In genomic region chr9:132957805-132958204, GRCh38 we compare ENCODE assay signal across 27 cellular contexts. TPM values are rescaled to one million over a fixed set of nuclear protein-coding genes. Genes with fewer than 3 reads are reported as not detected.
"Had no signal": no experiment of that assay in that cellular context is flagged by ENCODE, and none has a peak within 500 bp of the region (broad histone marks: within the 10 kb centered on the region; RNA-seq: fewer than 3 reads in every experiment).

No MANE protein-coding gene starts in this region.

- ATAC-seq: left ventricle myocardium superior; lower lobe of right lung; naive thymus-derived CD8-positive, alpha-beta T cell; stimulated activated effector memory CD8-positive, alpha-beta T cell treated with anti-CD3 and anti-CD28 coated beads, Interleukin-12 subunit alpha, Interleukin-12 subunit beta, amount 100 ng/mL, for 72 hours had no signal

- H3K4me3 ChIP-seq: esophagus muscularis mucosa, lower lobe of right lung, prostate gland, right atrium auricular region, sigmoid colon, stomach, thyroid gland, vagina had no signal

- DNase-seq: effector CD8-positive, alpha-beta T cell; endodermal cell; foreskin melanocyte; left ventricle myocardium superior; lower lobe of right lung; naive thymus-derived CD8-positive, alpha-beta T cell; nephron progenitor cell; nucleus accumbens; sigmoid colon; stimulated activated CD4-positive, alpha-beta T cell treated with anti-CD3 and anti-CD28 coated beads, Interleukin-2, amount 100 ng/mL, for 24 hours; stimulated activated CD4-positive, alpha-beta T cell treated with anti-CD3 and anti-CD28 coated beads, Interleukin-4, amount 100 ng/mL, for 24 hours; stimulated activated naive CD4-positive, alpha-beta T cell treated with Interleukin-2 at 50 U/mL for 16 hours; stomach; thyroid gland; trophoblast cell had no signal

- H3K36me3 ChIP-seq: esophagus muscularis mucosa, lower lobe of right lung, prostate gland, right atrium auricular region, sigmoid colon, stomach, thyroid gland, vagina had no signal

- FAIRE-seq: keratinocyte had no signal

- H3K27ac ChIP-seq: esophagus muscularis mucosa, lower lobe of right lung, prostate gland, right atrium auricular region, sigmoid colon, stomach, thyroid gland, vagina had no signal

- H3K4me1 ChIP-seq: esophagus muscularis mucosa, lower lobe of right lung, prostate gland, sigmoid colon, stomach, thyroid gland, vagina had no signal

- H3K9me3 ChIP-seq: prostate gland, thyroid gland, vagina had no signal

- H3K27me3 ChIP-seq: right atrium auricular region, sigmoid colon, thyroid gland, vagina had no signal

RNA-seq across cellular contexts. Expression of gene GFI1B, which starts 20.7 kb away (rescaled TPM):
- total RNA-seq: epithelial cell of proximal tubule, mesenteric fat pad, myocyte, osteocyte, subcutaneous adipose tissue, ureter, vagina had no signal
- polyA plus RNA-seq: keratinocyte, stomach had no signal
